19 cellular contexts compared by ENCODE assay signal in genomic region chr12:78192979-78193378, GRCh38.
A peak's percentile ranks its signal among the peaks of the same experiment; 100 is the strongest.
DNase-seq lines count a peak whose midpoint lies in the region; ATAC-seq and TF ChIP-seq lines count a peak whose summit lies in the region.
"Had no signal": no experiment of that assay in that cellular context is flagged by ENCODE, and none has a peak within 500 bp of the region (broad histone marks: within the 10 kb centered on the region; RNA-seq: fewer than 3 reads in every experiment).

No MANE protein-coding gene starts in this region.

- TF ChIP-seq POLR2A in spleen (IDR thresholded peaks at IDR 0.05): no peak

- peak; percentile 9 for DNase-seq in NCI-H1092 treated with DMSO at 0.1 percent for 48 hours (lab: John Stamatoyannopoulos, UW)
- DNase-seq in NCI-H1092 (lab: John Stamatoyannopoulos, UW): no peak
- peak; percentile 94 for DNase-seq in NCI-H2171 treated with DMSO at 0.1 percent for 48 hours (lab: John Stamatoyannopoulos, UW)
- DNase-seq in choroid plexus epithelial cell (ENCODE audit: low read depth): peak; percentile 73
- peak; percentile 57 for DNase-seq in skeletal muscle cell (ENCODE audit: low read depth)
- DNase-seq in ureter (ENCODE audit: low spot score): no peak
- no peak for DNase-seq in spleen
- DNase-seq: 8988T; activated CD4-positive, alpha-beta memory T cell treated with anti-CD3 and anti-CD28 coated beads, Interleukin-2, amount 10 ng/mL, durations not matched to agents 7 days and 5 days; activated naive CD8-positive, alpha-beta T cell treated with anti-CD3 and anti-CD28 coated beads, Interleukin-2, amount 50 U/mL, for 24 hours; H7; kidney; NCI-H446 treated with DMSO at 0.1 percent for 48 hours; nucleus accumbens; stimulated activated CD4-positive, alpha-beta T cell treated with anti-CD3 and anti-CD28 coated beads, Interleukin-4, amount 100 ng/mL, for 4 hours; thyroid gland had no signal

- peaks cover 0 to 10% (median 0%) of the 10 kb centered on the region in 6 donors for H3K36me3 ChIP-seq in spleen
- H3K36me3 ChIP-seq: thyroid gland had no signal

- no peak overlapping the region for H3K27ac ChIP-seq in spleen
- H3K27ac ChIP-seq: epithelial cell of prostate, thyroid gland had no signal

- no peaks in the 10 kb centered on the region for H3K4me1 ChIP-seq in spleen
- H3K4me1 ChIP-seq: thyroid gland had no signal

- no peaks in the 10 kb centered on the region for H3K27me3 ChIP-seq in spleen (replicated peaks in 1 of 7)
- H3K27me3 ChIP-seq: thyroid gland had no signal

- intact Hi-C loops in spleen (cut with DNase I; ENCODE audit: low total_unique reads): no loop called here

- 77 to 84% (median 78%) methylated on average over 2 of the region's 2 CpGs for WGBS in spleen, 5 donors

- no peak overlapping the region for H3K4me3 ChIP-seq in choroid plexus epithelial cell (ENCODE audit: low read depth, low read length)
- no peak overlapping the region for H3K4me3 ChIP-seq in skeletal muscle cell (ENCODE audit: low read depth, low read length)
- no peak overlapping the region for H3K4me3 ChIP-seq in spleen
- H3K4me3 ChIP-seq: thyroid gland had no signal

- no peak for ATAC-seq in GM18517 (IDR thresholded peaks at IDR 0.05; ENCODE audit: unreplicated experiment)
- ATAC-seq: activated naive CD8-positive, alpha-beta T cell treated with anti-CD3 and anti-CD28 coated beads, Interleukin-2, amount 50 U/mL, for 24 hours; sciatic nerve had no signal

- TF ChIP-seq CTCF in choroid plexus epithelial cell (conservative IDR thresholded peaks at IDR 0.05; ENCODE audit: low read depth, low read length) (no peak), spleen (IDR thresholded peaks at IDR 0.05 in 8 of 11, conservative IDR thresholded peaks at IDR 0.05 in 3 of 11) (no peak)

- H3K9me3 ChIP-seq in spleen: no peaks in the 10 kb centered on the region
- H3K9me3 ChIP-seq: thyroid gland had no signal

Comparison
In these comparisons a context has a peak if more than half of its experiments do, and no peak if none do; other contexts are left out.
1. DNase-seq: peak in NCI-H1092 treated with DMSO at 0.1 percent for 48 hours (single experiment), NCI-H2171 treated with DMSO at 0.1 percent for 48 hours (single experiment), choroid plexus epithelial cell (single experiment) and skeletal muscle cell (single experiment); none in NCI-H1092 (single experiment), ureter (single experiment) and spleen (single experiment).